Comparison of ENCODE assay signal across 20 cellular contexts in genomic region chr18:49846718-49847470, GRCh38. TPM values are rescaled to one million over a fixed set of nuclear protein-coding genes. Genes with fewer than 3 reads are reported as not detected.
DNase-seq lines count a peak whose midpoint lies in the region; ATAC-seq and TF ChIP-seq lines count a peak whose summit lies in the region.
"Had no signal": no experiment of that assay in that cellular context is flagged by ENCODE, and none has a peak within 500 bp of the region (broad histone marks: within the 10 kb centered on the region; RNA-seq: fewer than 3 reads in every experiment).

No MANE protein-coding gene starts in this region.

- no peak overlapping the region for H3K4me3 ChIP-seq in mucosa of descending colon
- H3K4me3 ChIP-seq: lower lobe of right lung, sigmoid colon had no signal

- intact Hi-C loops in mucosa of descending colon (cut with DNase I, micrococcal nuclease) (no loop called here), Right ventricle myocardium inferior (cut with DNase I) (loop anchor here (10.0 kb wide), 1 partner anchor 82 kb away; no protein-coding TSS in a partner anchor)

- no peaks in the 10 kb centered on the region for H3K36me3 Mint-ChIP-seq in activated T-helper 17 cell treated with anti-CD3 and anti-CD28 coated beads, Interleukin-2, amount 50 U/mL, for 72 hours (ENCODE audit: low read depth)
- H3K36me3 Mint-ChIP-seq: activated CD8-positive, alpha-beta memory T cell treated with anti-CD3 and anti-CD28 coated beads, Interleukin-2, amount 10 ng/mL, durations not matched to agents 7 days and 5 days had no signal

- no peaks in the 10 kb centered on the region for H3K4me1 Mint-ChIP-seq in activated T-helper 17 cell treated with anti-CD3 and anti-CD28 coated beads, Interleukin-2, amount 50 U/mL, for 72 hours
- H3K4me1 Mint-ChIP-seq: activated CD8-positive, alpha-beta memory T cell treated with anti-CD3 and anti-CD28 coated beads, Interleukin-2, amount 10 ng/mL, durations not matched to agents 7 days and 5 days; B cell had no signal

- TF ChIP-seq CTCF in mucosa of descending colon (IDR thresholded peaks at IDR 0.05), result no peak

- peaks cover 16% of the 10 kb centered on the region for H3K4me1 ChIP-seq in mucosa of descending colon (ENCODE audit: low read depth)

- peaks cover 18% of the 10 kb centered on the region for H3K27me3 Mint-ChIP-seq in activated T-helper 17 cell treated with anti-CD3 and anti-CD28 coated beads, Interleukin-2, amount 50 U/mL, for 72 hours
- H3K27me3 Mint-ChIP-seq: type B pancreatic cell had no signal

- no peak overlapping the region for H3K4me3 Mint-ChIP-seq in activated T-helper 17 cell treated with anti-CD3 and anti-CD28 coated beads, Interleukin-2, amount 50 U/mL, for 72 hours
- H3K4me3 Mint-ChIP-seq: activated CD8-positive, alpha-beta memory T cell treated with anti-CD3 and anti-CD28 coated beads, Interleukin-2, amount 10 ng/mL, durations not matched to agents 7 days and 5 days; B cell; HFFc6 had no signal

- H3K9me3 ChIP-seq in mucosa of descending colon, result no peaks in the 10 kb centered on the region
- H3K9me3 ChIP-seq: lower lobe of right lung, sigmoid colon had no signal

- ATAC-seq in activated T-helper 17 cell treated with anti-CD3 and anti-CD28 coated beads, Interleukin-2, amount 50 U/mL, for 72 hours (replicated peaks), result no peak
- ATAC-seq in HG02623 (IDR thresholded peaks at IDR 0.05; ENCODE audit: unreplicated experiment), result no peak
- no peak for ATAC-seq in mucosa of descending colon
- ATAC-seq in Right ventricle myocardium inferior, result no peak
- ATAC-seq: activated CD8-positive, alpha-beta memory T cell treated with anti-CD3 and anti-CD28 coated beads, Interleukin-2, amount 10 ng/mL, durations not matched to agents 7 days and 5 days; lower lobe of right lung had no signal

- DNase-seq in NCI-H748 (lab: John Stamatoyannopoulos, UW; ENCODE audit: unreplicated experiment), result peak; percentile 33
- no peak for DNase-seq in NCI-H748 treated with DMSO at 0.1 percent for 48 hours (lab: John Stamatoyannopoulos, UW)
- peak; percentile 64 to 67 for DNase-seq in NCI-H187 (lab: John Stamatoyannopoulos, UW)
- DNase-seq in ureter (ENCODE audit: low spot score), result peak; percentile 30
- DNase-seq in mucosa of descending colon, result no peak
- no peak for DNase-seq in Right ventricle myocardium inferior (ENCODE audit: missing footprints)
- DNase-seq: 8988T; activated CD4-positive, alpha-beta T cell treated with anti-CD3 and anti-CD28 coated beads for 4 hours; activated CD8-positive, alpha-beta memory T cell treated with anti-CD3 and anti-CD28 coated beads, Interleukin-2, amount 10 ng/mL, durations not matched to agents 7 days and 5 days; lower lobe of right lung; NCI-H1048; NCI-H446 treated with DMSO at 0.1 percent for 48 hours; sigmoid colon; stimulated activated naive CD4-positive, alpha-beta T cell treated with Interleukin-2 at 50 U/mL for 16 hours had no signal

- no peaks in the 10 kb centered on the region for H3K36me3 ChIP-seq in mucosa of descending colon (ENCODE audit: low read depth)
- H3K36me3 ChIP-seq: brain microvascular endothelial cell, sigmoid colon had no signal

- peak overlapping the region; percentile 20 for H3K27ac Mint-ChIP-seq in activated T-helper 17 cell treated with anti-CD3 and anti-CD28 coated beads, Interleukin-2, amount 50 U/mL, for 72 hours
- H3K27ac Mint-ChIP-seq: activated CD8-positive, alpha-beta memory T cell treated with anti-CD3 and anti-CD28 coated beads, Interleukin-2, amount 10 ng/mL, durations not matched to agents 7 days and 5 days; B cell; HFFc6 had no signal

- H3K9me3 Mint-ChIP-seq in activated T-helper 17 cell treated with anti-CD3 and anti-CD28 coated beads, Interleukin-2, amount 50 U/mL, for 72 hours, result no peaks in the 10 kb centered on the region
- H3K9me3 Mint-ChIP-seq: HFFc6, type B pancreatic cell had no signal

RNA-seq across cellular contexts. Expression of gene ACAA2, which starts 33.6 kb away (rescaled TPM):
- total RNA-seq in activated T-helper 17 cell treated with anti-CD3 and anti-CD28 coated beads, Interleukin-2, amount 50 U/mL, for 72 hours, result 10 to 100 TPM; 73.7 to 94.7 TPM
- 21.3 TPM for total RNA-seq in ureter
- 100 to 1,000 TPM; 148 to 332 (median 281) TPM for total RNA-seq in mucosa of descending colon
- total RNA-seq in Right ventricle myocardium inferior, result 441 TPM

Comparison
In these comparisons a context has a peak if more than half of its experiments do, and no peak if none do; other contexts are left out.
1. DNase-seq: peak in NCI-H748 (single experiment), NCI-H187 (2 of 2) and ureter (single experiment); none in NCI-H748 treated with DMSO at 0.1 percent for 48 hours (single experiment), mucosa of descending colon (0 of 3) and Right ventricle myocardium inferior (single experiment).